8 cellular contexts compared by ENCODE assay signal in genomic region chr2:127810637-127811396, GRCh38.
A peak's percentile ranks its signal among the peaks of the same experiment; 100 is the strongest.
DNase-seq lines count a peak whose midpoint lies in the region; ATAC-seq lines count a peak whose summit lies in the region.

TSS of gene WDR33 (minus strand) at chr2:127811171. CDS start at chr2:127770981, 40,190 bp downstream.

- peak within 1 kb of the TSS; percentile 97 for H3K4me3 ChIP-seq in effector memory CD4-positive, alpha-beta T cell (ENCODE audit: insufficient read depth, low read depth, low read length, poor library complexity, severe bottlenecking)

- no peaks in the 10 kb centered on the region for H3K9me3 ChIP-seq in effector memory CD4-positive, alpha-beta T cell (ENCODE audit: control insufficient read depth, low read length)

- H3K9me3 Mint-ChIP-seq in memory B cell, result no peaks in the 10 kb centered on the region

- H3K4me1 ChIP-seq in effector memory CD4-positive, alpha-beta T cell (ENCODE audit: control insufficient read depth, insufficient read depth, low read length, poor library complexity, severe bottlenecking), result peaks cover 12% of the 10 kb centered on the region

- DNase-seq in COLO668 (lab: John Stamatoyannopoulos, UW; ENCODE audit: unreplicated experiment) (peak; percentile 96), HS-27A (ENCODE audit: low read depth) (peak; percentile 86), NK-92 (lab: John Stamatoyannopoulos, UW; ENCODE audit: unreplicated experiment) (peak; percentile 68), memory B cell (ENCODE audit: low spot score in 2 of 2) (peak; percentile 85 to 87)
- DNase-seq in activated CD8-positive, alpha-beta memory T cell treated with anti-CD3 and anti-CD28 coated beads for 1 hour (ENCODE audit: extremely low read depth in 1 of 2, low read depth in 1 of 2), result peak; percentile 87 to 90
- DNase-seq in effector memory CD4-positive, alpha-beta T cell, result peak; percentile 87 to 91 (median 89)
- peak; percentile 90 for DNase-seq in stimulated activated CD8-positive, alpha-beta memory T cell treated with anti-CD3 and anti-CD28 coated beads, Interleukin-12 subunit alpha, Interleukin-12 subunit beta, amount 100 ng/mL, for 4 hours (ENCODE audit: low read depth)

- no peaks in the 10 kb centered on the region for H3K27me3 ChIP-seq in effector memory CD4-positive, alpha-beta T cell (replicated peaks; ENCODE audit: control insufficient read depth, insufficient read depth, low read length, poor library complexity, severe bottlenecking)

- peak within 1 kb of the TSS; percentile 97 for H3K27ac Mint-ChIP-seq in memory B cell

- peak within 1 kb of the TSS; percentile 91 for H3K4me3 Mint-ChIP-seq in memory B cell

- H3K36me3 ChIP-seq in effector memory CD4-positive, alpha-beta T cell (ENCODE audit: control insufficient read depth, insufficient read depth, low read length), result no peaks in the 10 kb centered on the region

- H3K27ac ChIP-seq in effector memory CD4-positive, alpha-beta T cell (ENCODE audit: insufficient read depth, low read length, poor library complexity, severe bottlenecking), result peak within 1 kb of the TSS; percentile 95

- H3K4me1 Mint-ChIP-seq in memory B cell, result peaks cover 29% of the 10 kb centered on the region

- H3K36me3 Mint-ChIP-seq in memory B cell, result peaks cover 4% of the 10 kb centered on the region

- ATAC-seq in GM19467 (IDR thresholded peaks at IDR 0.05; ENCODE audit: unreplicated experiment), result peak; percentile 98
- peak; percentile 93 for ATAC-seq in memory B cell (ENCODE audit: low read depth)

- H3K27me3 Mint-ChIP-seq in memory B cell, result no peaks in the 10 kb centered on the region

Comparison
In these comparisons a context has a peak if more than half of its experiments do, and no peak if none do; other contexts are left out.
1. Peak in every context shown above with its lines: DNase-seq, ATAC-seq, H3K4me3 ChIP-seq and H3K27ac ChIP-seq.